Comparison of ENCODE assay signal across 13 cellular contexts in genomic region chr18:449374-449773, GRCh38. TPM values are rescaled to one million over a fixed set of nuclear protein-coding genes. Genes with fewer than 3 reads are reported as not detected.
DNase-seq lines count a peak whose midpoint lies in the region; ATAC-seq, FAIRE-seq and TF ChIP-seq lines count a peak whose summit lies in the region.
"Had no signal": no experiment of that assay in that cellular context is flagged by ENCODE, and none has a peak within 500 bp of the region (broad histone marks: within the 10 kb centered on the region; RNA-seq: fewer than 3 reads in every experiment).

No MANE protein-coding gene starts in this region.

- no peak overlapping the region for H3K27ac ChIP-seq in endothelial cell of umbilical vein (ENCODE audit: insufficient read depth, low read depth, low read length)
- no peak overlapping the region for H3K27ac ChIP-seq in HepG2 (ENCODE audit: extremely low read length, insufficient read depth, low read length)
- no peak overlapping the region for H3K27ac ChIP-seq in gastrocnemius medialis
- H3K27ac ChIP-seq: BLaER1, spleen had no signal

- TF ChIP-seq POLR2A in endothelial cell of umbilical vein (IDR thresholded peaks at IDR 0.05; ENCODE audit: low read depth, low read length) (no peak), HepG2 (IDR thresholded peaks at IDR 0.05; ENCODE audit: insufficient read depth in 1 of 2, low read depth in 2 of 2, low read length in 2 of 2) (no peak), gastrocnemius medialis (IDR thresholded peaks at IDR 0.05) (no peak)

- H3K9me1 ChIP-seq in endothelial cell of umbilical vein (replicated peaks; ENCODE audit: control insufficient read depth, extremely low read depth, insufficient read depth, low read length) = no peaks in the 10 kb centered on the region

- intact Hi-C loops in endothelial cell of umbilical vein (cut with micrococcal nuclease) (no loop called here), HepG2 (cut with micrococcal nuclease; ENCODE audit: unreplicated experiment) (no loop called here), gastrocnemius medialis (cut with DNase I; ENCODE audit: low total_unique reads) (no loop called here)

- H3K27me3 ChIP-seq in endothelial cell of umbilical vein (ENCODE audit: control insufficient read depth in 2 of 2, insufficient read depth in 2 of 2, low read length in 2 of 2) = peaks cover 0 to 2% of the 10 kb centered on the region in 2 experiments
- no peaks in the 10 kb centered on the region for H3K27me3 ChIP-seq in HepG2 (ENCODE audit: control insufficient read depth in 1 of 2, insufficient read depth in 2 of 2, low read length in 2 of 2)
- H3K27me3 ChIP-seq in gastrocnemius medialis = no peaks in the 10 kb centered on the region
- H3K27me3 ChIP-seq: BLaER1 had no signal

- H3K79me2 ChIP-seq in endothelial cell of umbilical vein (ENCODE audit: control insufficient read depth, insufficient read depth, low read length) (no peaks in the 10 kb centered on the region), HepG2 (ENCODE audit: insufficient read depth, low read length) (no peaks in the 10 kb centered on the region)

- TF ChIP-seq RAD21 in HepG2 (CRISPR knock-in tag; IDR thresholded peaks at IDR 0.05) = no peak

- FAIRE-seq in endothelial cell of umbilical vein (lab: Jason Lieb, UNC) (peak; percentile 59), HepG2 (lab: Jason Lieb, UNC) (no peak), GM19239 (lab: Jason Lieb, UNC) (no peak)

- CTCF ChIA-PET in endothelial cell of umbilical vein (lab: Charles Lee) (no interaction called here), HepG2 (lab: Yijun Ruan, JAX; ENCODE audit: low intra/inter-chr PET ratio, low total read pairs) (no interaction called here)

- H2AFZ ChIP-seq in endothelial cell of umbilical vein (ENCODE audit: low read depth, low read length) (peak overlapping the region; percentile 4), HepG2 (ENCODE audit: low read length) (peak overlapping the region; percentile 83)

- H3K9ac ChIP-seq in endothelial cell of umbilical vein (replicated peaks; ENCODE audit: extremely low read depth, insufficient read depth, low read length) = no peak overlapping the region
- no peak overlapping the region for H3K9ac ChIP-seq in HepG2 (ENCODE audit: insufficient read depth, low read depth, low read length)
- H3K9ac ChIP-seq: BLaER1 had no signal

- dilution Hi-C loops in endothelial cell of umbilical vein (cut with MboI; ENCODE audit: extremely low pct_ligation_motif_present, low sequenced_read_pairs) = no loop called here

- BruUV-seq in endothelial cell of umbilical vein (replicated peaks; lab: Mats Ljungman, UMichigan) = no TSS peak
- no TSS peak for BruUV-seq in HepG2 (replicated peaks; lab: Mats Ljungman, UMichigan)

- TF ChIP-seq EP300 in HepG2 (IDR thresholded peaks at IDR 0.05; ENCODE audit: low read depth in 2 of 2, low read length in 2 of 2) (no peak), HepG2 (CRISPR knock-in tag; IDR thresholded peaks at IDR 0.05; ENCODE audit: borderline replicate concordance) (no peak)

- H3K4me1 ChIP-seq in endothelial cell of umbilical vein (ENCODE audit: control insufficient read depth, extremely low read depth, insufficient read depth, low read length) (peaks cover 5% of the 10 kb centered on the region), HepG2 (ENCODE audit: insufficient read depth, low read length) (peaks cover 7% of the 10 kb centered on the region), gastrocnemius medialis (peaks cover 0 to 6% of the 10 kb centered on the region in 2 donors)

- no peaks in the 10 kb centered on the region for H3K9me3 ChIP-seq in endothelial cell of umbilical vein (replicated peaks; ENCODE audit: control insufficient read depth, insufficient read depth, low read length)
- no peaks in the 10 kb centered on the region; the same call in 1 of the 2 replicates for H3K9me3 ChIP-seq in HepG2 (ENCODE audit: low read length)
- H3K9me3 ChIP-seq in gastrocnemius medialis = no peaks in the 10 kb centered on the region

- POLR2A ChIA-PET in endothelial cell of umbilical vein (lab: Charles Lee) (no interaction called here), HepG2 (lab: Yijun Ruan, JAX) (no interaction called here)

- H3K36me3 ChIP-seq in endothelial cell of umbilical vein (ENCODE audit: control insufficient read depth in 2 of 2, extremely low read depth in 1 of 2, insufficient read depth in 2 of 2, low read length in 2 of 2) (peaks cover 0 to 2% of the 10 kb centered on the region in 2 experiments), HepG2 (replicated peaks in 1 of 2; ENCODE audit: control insufficient read depth in 1 of 2, insufficient read depth in 2 of 2, low read length in 2 of 2) (no peaks in the 10 kb centered on the region), gastrocnemius medialis (no peaks in the 10 kb centered on the region)
- H3K36me3 ChIP-seq: BLaER1, spleen had no signal

- DNase-seq in COR-L47 (lab: John Stamatoyannopoulos, UW) (peak; percentile 62), NCI-H510A treated with DMSO at 0.1 percent for 48 hours (lab: John Stamatoyannopoulos, UW) (peak; percentile 92), endothelial cell of umbilical vein (ENCODE audit: low read depth, low spot score) (peak; percentile 78), HepG2 (ENCODE audit: low spot score) (peak; percentile 18), NCI-H187 treated with DMSO at 0.1 percent for 48 hours (lab: John Stamatoyannopoulos, UW) (no peak), gastrocnemius medialis (no peak), GM19239 (ENCODE audit: insufficient read length, low spot score) (no peak), HCEC 1CT (no peak)
- DNase-seq: HFFc6, spleen had no signal

- ATAC-seq in HepG2 (peak; percentile 95), gastrocnemius medialis (no peak)
- ATAC-seq: activated naive CD4-positive, alpha-beta T cell treated with anti-CD3 and anti-CD28 coated beads, Interleukin-2, amount 50 U/mL, for 72 hours had no signal

- in situ Hi-C loops in HepG2 (cut with HindIII; ENCODE audit: extremely low pct_ligation_motif_present, low pct_unique_long_range_greater_than_20kb) = no loop called here
- in situ Hi-C loops in gastrocnemius medialis (cut with MboI; ENCODE audit: low sequenced_read_pairs in 4 of 4) = no loop called here

- H3K4me3 ChIP-seq in endothelial cell of umbilical vein (replicated peaks in 1 of 3; ENCODE audit: insufficient read depth in 1 of 3, low read depth in 1 of 3, low read length in 3 of 3) (no peak overlapping the region), HepG2 (replicated peaks in 1 of 3; ENCODE audit: insufficient read depth in 1 of 3, low read depth in 2 of 3, low read length in 3 of 3) (no peak overlapping the region), gastrocnemius medialis (no peak overlapping the region)
- H3K4me3 ChIP-seq: BLaER1, coronary artery, spleen had no signal

- H3K4me2 ChIP-seq in endothelial cell of umbilical vein (ENCODE audit: insufficient read depth, low read length) (no peak overlapping the region), HepG2 (ENCODE audit: low read depth, low read length) (peak overlapping the region; percentile 47; the same call in 1 of the 2 replicates)
- H3K4me2 ChIP-seq: BLaER1 had no signal

- 9% methylated on average over 7 of the region's 8 CpGs for WGBS in HepG2 (ENCODE audit: low lambda C conversion rate)

- TF ChIP-seq CTCF in endothelial cell of umbilical vein (IDR thresholded peaks at IDR 0.05; ENCODE audit: extremely low read depth in 1 of 2, insufficient read depth in 1 of 2, low read depth in 1 of 2, low read length in 2 of 2) (no peak), HepG2 (CRISPR knock-in tag; IDR thresholded peaks at IDR 0.05) (peak; percentile 17; the same call in 1 of the 2 replicates), gastrocnemius medialis (IDR thresholded peaks at IDR 0.05 in 4 of 5, conservative IDR thresholded peaks at IDR 0.05 in 1 of 5) (no peak)

- H4K20me1 ChIP-seq in endothelial cell of umbilical vein (replicated peaks; ENCODE audit: control insufficient read depth, extremely low read depth, insufficient read depth, low read length) (no peaks in the 10 kb centered on the region), HepG2 (ENCODE audit: insufficient read depth, low read length) (no peaks in the 10 kb centered on the region)
- H4K20me1 ChIP-seq: BLaER1 had no signal

RNA-seq across cellular contexts. Expression of gene COLEC12, which starts 51.1 kb away (rescaled TPM):
- 13.8 and 17.1 TPM in 2 replicates for total RNA-seq in endothelial cell of umbilical vein
- 7.6 and 8.0 TPM in 2 replicates for polyA plus RNA-seq in endothelial cell of umbilical vein
- 6.0 and 7.4 TPM in 2 replicates for polyA plus RNA-seq in endothelial cell of umbilical vein (2011; cell fraction: cytosol; rRNA removed)
- 8.7 and 11.4 TPM in 2 replicates for polyA plus RNA-seq in endothelial cell of umbilical vein (2011; cell fraction: nucleus; rRNA removed)
- 6.0 and 8.4 TPM in 2 replicates for polyA plus RNA-seq in endothelial cell of umbilical vein (2012)
- polyA minus RNA-seq in endothelial cell of umbilical vein = 6.6 and 8.5 TPM in 2 replicates
- not detected for polyA minus RNA-seq in endothelial cell of umbilical vein (2011; cell fraction: cytosol; rRNA and poly(A)+ RNA removed)
- 6.1 and 7.1 TPM in 2 replicates for polyA minus RNA-seq in endothelial cell of umbilical vein (2011; cell fraction: nucleus; rRNA and poly(A)+ RNA removed)
- 0.02 TPM in 1 of 2 replicates, not detected in the other for total RNA-seq in HepG2 (2016; rRNA removed; fragmentation: Illumina TruSeq; extraction: Trizol)
- total RNA-seq in HepG2 (2016; cell fraction: cytosol; rRNA removed; fragmentation: Illumina TruSeq; extraction: Trizol; ENCODE audit: low read depth) = not detected in 2 replicates
- total RNA-seq in HepG2 (2016; cell fraction: insoluble cytoplasmic fraction; rRNA removed; fragmentation: Illumina TruSeq; extraction: Trizol) = 0.02 TPM in 1 of 2 replicates, not detected in the other
- total RNA-seq in HepG2 (2016; cell fraction: membrane; rRNA removed; fragmentation: Illumina TruSeq; extraction: Trizol) = not detected in 2 replicates
- 0.06 TPM in 1 of 2 replicates, not detected in the other for total RNA-seq in HepG2 (2016; cell fraction: nucleus; rRNA removed; fragmentation: Illumina TruSeq; extraction: Trizol)
- 0.11 and 0.21 TPM in 2 replicates for polyA plus RNA-seq in HepG2 (2011; rRNA removed)
- polyA plus RNA-seq in HepG2 (2011; cell fraction: cytosol; rRNA removed) = 0.09 and 0.13 TPM in 2 replicates
- polyA plus RNA-seq in HepG2 (2011; cell fraction: nucleus; rRNA removed) = 0.14 TPM in 2 replicates
- polyA plus RNA-seq in HepG2 (2012) = 0.80 and 1.8 TPM in 2 replicates
- 0.02 TPM in 1 of 2 replicates, not detected in the other for polyA plus RNA-seq in HepG2 (2016; cell fraction: cytosol; fragmentation: Illumina TruSeq; extraction: Trizol; ENCODE audit: low read depth)
- polyA plus RNA-seq in HepG2 (2016; cell fraction: insoluble cytoplasmic fraction; fragmentation: Illumina TruSeq; extraction: Trizol; ENCODE audit: low read depth) = not detected in 2 replicates
- not detected in 2 replicates for polyA plus RNA-seq in HepG2 (2016; cell fraction: membrane; fragmentation: Illumina TruSeq; extraction: Trizol; ENCODE audit: low read depth)
- polyA plus RNA-seq in HepG2 (2016; cell fraction: nucleus; fragmentation: Illumina TruSeq; extraction: Trizol; ENCODE audit: insufficient read depth, low read depth) = 0.09 TPM in 1 of 2 replicates, not detected in the other
- 0.04 TPM in 1 of 2 replicates, not detected in the other for polyA minus RNA-seq in HepG2 (2011; rRNA and poly(A)+ RNA removed; ENCODE audit: low replicate concordance)
- 0.10 TPM in 1 of 2 replicates, not detected in the other for polyA minus RNA-seq in HepG2 (2011; cell fraction: cytosol; rRNA and poly(A)+ RNA removed)
- polyA minus RNA-seq in HepG2 (2011; cell fraction: nucleus; rRNA and poly(A)+ RNA removed) = 0.13 and 0.25 TPM in 2 replicates
- total RNA-seq in gastrocnemius medialis = 1 to 10 TPM in 3 of 4 donors, under 1 TPM in 1; 0.97 to 6.1 (median 5.1) TPM
- total RNA-seq: activated naive CD4-positive, alpha-beta T cell treated with anti-CD3 and anti-CD28 coated beads, Interleukin-2, amount 50 U/mL, for 72 hours had no signal

Comparison
In these comparisons a context has a peak if more than half of its experiments do, and no peak if none do; other contexts are left out.
1. DNase-seq: peak in COR-L47 (single experiment), NCI-H510A treated with DMSO at 0.1 percent for 48 hours (single experiment), endothelial cell of umbilical vein (single experiment) and HepG2 (single experiment); none in NCI-H187 treated with DMSO at 0.1 percent for 48 hours (single experiment), gastrocnemius medialis (0 of 2), GM19239 (single experiment) and HCEC 1CT (single experiment).